Comparison of ENCODE assay signal across 18 cellular contexts in the genomic region with DNA sequence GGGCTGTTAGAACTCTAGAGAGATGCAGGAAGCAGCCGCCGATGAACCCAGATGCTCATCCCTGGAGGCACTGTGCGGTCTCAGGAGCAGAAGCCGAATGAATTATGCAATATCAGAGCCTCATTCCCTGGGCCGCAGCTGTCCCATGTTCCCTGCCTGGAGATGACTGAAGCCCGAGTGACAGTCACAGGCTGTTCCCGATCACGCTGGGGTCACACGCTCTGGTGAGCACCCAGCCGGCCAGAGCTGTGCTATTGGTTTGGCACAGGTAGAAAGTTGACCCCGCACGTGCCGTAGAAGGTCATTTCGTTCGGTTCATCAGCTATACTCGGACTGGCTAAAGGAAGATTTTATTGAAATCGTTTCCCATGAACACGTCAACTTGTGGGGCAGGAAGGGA.
DNase-seq lines count a peak whose midpoint lies in the region; ATAC-seq and TF ChIP-seq lines count a peak whose summit lies in the region.
"Had no signal": no experiment of that assay in that cellular context is flagged by ENCODE, and none has a peak within 500 bp of the region (broad histone marks: within the 10 kb centered on the region; RNA-seq: fewer than 3 reads in every experiment).

No MANE protein-coding gene starts in this region.

- TF ChIP-seq CTCF in right atrium auricular region (IDR thresholded peaks at IDR 0.05), result no peak

- no peak overlapping the region for H3K9ac ChIP-seq in neuronal stem cell (ENCODE audit: low read depth, low read length, poor library complexity)
- H3K9ac ChIP-seq: BLaER1 had no signal

- peak overlapping the region; percentile 8 for H3K27ac ChIP-seq in caudate nucleus (ENCODE audit: low read depth, low read length)
- peak overlapping the region; percentile 78 to 84 for H3K27ac ChIP-seq in right atrium auricular region
- no peak overlapping the region for H3K27ac ChIP-seq in neuronal stem cell (replicated peaks; ENCODE audit: low read length)
- H3K27ac ChIP-seq: BLaER1, prostate gland, thoracic aorta had no signal

- no peak overlapping the region for H4K91ac ChIP-seq in neuronal stem cell (ENCODE audit: low read depth, low read length, poor library complexity)

- H4K8ac ChIP-seq in neuronal stem cell (ENCODE audit: low read depth, low read length), result no peak overlapping the region

- no peak overlapping the region for H3K18ac ChIP-seq in neuronal stem cell (ENCODE audit: low read length)

- ATAC-seq in GM19397 (IDR thresholded peaks at IDR 0.05; ENCODE audit: unreplicated experiment), result no peak
- ATAC-seq: activated naive CD4-positive, alpha-beta T cell treated with anti-CD3 and anti-CD28 coated beads, Interleukin-2, amount 50 U/mL, for 72 hours had no signal

- no peak overlapping the region for H2AFZ ChIP-seq in neuronal stem cell (ENCODE audit: low read length)

- no peak overlapping the region for H2BK15ac ChIP-seq in neuronal stem cell (ENCODE audit: low read length)

- no peak overlapping the region for H2BK5ac ChIP-seq in neuronal stem cell (ENCODE audit: low read length)

- DNase-seq in C1 segment of cervical spinal cord (lab: John Stamatoyannopoulos, UW) (peak in 9 of 14 donors; percentile 6 to 43 (median 24)), caudate nucleus (lab: John Stamatoyannopoulos, UW) (peak in 34 of 61 donors; percentile 1 to 54 (median 16)), right atrium auricular region (ENCODE audit: low spot score) (peak; percentile 65), neuronal stem cell (ENCODE audit: low spot score) (no peak), ACHN (no peak), NCI-H446 treated with DMSO at 0.1 percent for 48 hours (lab: John Stamatoyannopoulos, UW) (no peak)
- DNase-seq in effector CD8-positive, alpha-beta T cell (lab: John Stamatoyannopoulos, UW), result no peak
- DNase-seq: EL; HFFc6; immature natural killer cell; NCI-H524; stimulated activated CD4-positive, alpha-beta T cell treated with anti-CD3 and anti-CD28 coated beads, Interleukin-15, amount 100 ng/mL, for 24 hours; T1000 had no signal

- H3K23ac ChIP-seq in neuronal stem cell (ENCODE audit: low read depth, low read length, poor library complexity), result no peak overlapping the region

- no peaks in the 10 kb centered on the region for H3K36me3 ChIP-seq in right atrium auricular region
- H3K36me3 ChIP-seq in neuronal stem cell (replicated peaks in 1 of 2; ENCODE audit: control insufficient read depth in 2 of 2, insufficient read depth in 2 of 2, low read length in 2 of 2), result peaks cover 1 to 2% of the 10 kb centered on the region in 2 donors
- H3K36me3 ChIP-seq: prostate gland, thoracic aorta had no signal

- H3K79me1 ChIP-seq in neuronal stem cell (ENCODE audit: low read depth, low read length), result peaks cover 4% of the 10 kb centered on the region

- H3K4ac ChIP-seq in neuronal stem cell (ENCODE audit: low read length), result no peak overlapping the region

- peak overlapping the region; percentile 59 for H3K14ac ChIP-seq in neuronal stem cell (ENCODE audit: low read length)

- H3K27me3 ChIP-seq in right atrium auricular region (no peaks in the 10 kb centered on the region), neuronal stem cell (ENCODE audit: control insufficient read depth in 3 of 3, insufficient read depth in 3 of 3, low read depth in 1 of 3, low read length in 3 of 3) (no peaks in the 10 kb centered on the region)
- H3K27me3 ChIP-seq: BLaER1 had no signal

- no peak overlapping the region for H2AK5ac ChIP-seq in neuronal stem cell (ENCODE audit: low read depth, low read length)

- no peak overlapping the region for H3K4me2 ChIP-seq in neuronal stem cell (ENCODE audit: insufficient read depth, low read length, poor library complexity, severe bottlenecking)
- H3K4me2 ChIP-seq: BLaER1 had no signal

- peaks cover 0 to 22% of the 10 kb centered on the region in 2 donors for H3K4me1 ChIP-seq in right atrium auricular region
- peaks cover 0 to 2% of the 10 kb centered on the region in 2 donors for H3K4me1 ChIP-seq in neuronal stem cell (ENCODE audit: control insufficient read depth in 2 of 2, insufficient read depth in 1 of 2, low read depth in 1 of 2, low read length in 2 of 2)
- H3K4me1 ChIP-seq: prostate gland had no signal

- H2BK12ac ChIP-seq in neuronal stem cell (ENCODE audit: low read length), result no peak overlapping the region

- in situ Hi-C loops in ACHN (cut with HindIII; ENCODE audit: low pct_ligation_motif_present, low pct_unique_long_range_greater_than_20kb, low sequenced_read_pairs), result no loop called here

- H3K4me3 ChIP-seq in right atrium auricular region (no peak overlapping the region), neuronal stem cell (ENCODE audit: low read length in 2 of 2) (no peak overlapping the region)
- H3K4me3 ChIP-seq: BLaER1, prostate gland, thoracic aorta had no signal

- H2BK120ac ChIP-seq in neuronal stem cell (ENCODE audit: low read depth, low read length), result no peak overlapping the region

- no CpG with 5 or more reads among the region's 18 CpGs for WGBS in neuronal stem cell (ENCODE audit: extremely low coverage in 2 of 2, insufficient read length in 2 of 2, insufficient replicate concordance in 1 of 2), 2 donors

- H3K9me3 ChIP-seq in right atrium auricular region (no peaks in the 10 kb centered on the region), neuronal stem cell (replicated peaks in 1 of 2; ENCODE audit: control insufficient read depth in 2 of 2, insufficient read depth in 1 of 2, low read depth in 1 of 2, low read length in 2 of 2) (no peaks in the 10 kb centered on the region)
- H3K9me3 ChIP-seq: BLaER1, prostate gland, thoracic aorta had no signal

Comparison
In these comparisons a context has a peak if more than half of its experiments do, and no peak if none do; other contexts are left out.
1. DNase-seq: peak in C1 segment of cervical spinal cord (9 of 14), caudate nucleus (34 of 61) and right atrium auricular region (single experiment); none in neuronal stem cell (single experiment), effector CD8-positive, alpha-beta T cell (single experiment), ACHN (single experiment) and NCI-H446 treated with DMSO at 0.1 percent for 48 hours (single experiment).